8 cellular contexts compared by ENCODE assay signal in the genomic region with DNA sequence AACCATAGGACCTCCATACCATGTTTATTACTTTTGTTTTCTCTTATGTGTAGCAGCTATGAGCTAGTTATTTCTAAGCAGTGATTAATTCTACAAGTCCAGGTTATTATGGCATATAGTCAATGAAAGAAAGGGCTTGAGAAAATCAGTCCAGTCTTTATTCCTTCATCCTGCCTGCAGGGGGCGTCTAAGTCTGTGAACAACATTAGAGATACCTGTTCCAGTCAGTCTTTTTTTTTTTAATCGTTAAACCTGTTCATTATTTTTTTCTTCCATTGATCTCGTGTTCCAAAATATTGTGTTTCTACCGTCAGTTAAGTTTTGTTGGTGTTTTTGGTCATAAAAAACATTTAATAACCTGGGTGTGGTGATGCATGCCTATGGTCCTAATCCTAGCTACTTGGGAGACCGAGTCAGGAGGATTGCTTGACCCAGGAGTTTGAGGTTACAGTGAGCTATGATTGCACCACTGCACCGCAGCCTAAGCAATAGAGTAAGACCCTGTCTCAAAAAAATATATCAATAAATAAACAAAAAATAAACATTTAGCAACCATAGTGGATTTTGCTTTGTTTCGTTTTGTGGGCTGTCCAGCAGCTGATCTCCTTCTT. TPM values are rescaled to one million over a fixed set of nuclear protein-coding genes. Genes with fewer than 3 reads are reported as not detected.
DNase-seq lines count a peak whose midpoint lies in the region; ATAC-seq and TF ChIP-seq lines count a peak whose summit lies in the region.

No MANE protein-coding gene starts in this region.

- H3F3A ChIP-seq in GM23248 (ENCODE audit: insufficient read depth), result no peaks in the 10 kb centered on the region

- H3K4me1 ChIP-seq in GM23248 (ENCODE audit: insufficient read depth) (no peaks in the 10 kb centered on the region), mucosa of descending colon (ENCODE audit: low read depth) (no peaks in the 10 kb centered on the region)

- H3K79me2 ChIP-seq in GM23248 (ENCODE audit: insufficient read depth), result no peaks in the 10 kb centered on the region

- H3K9me3 ChIP-seq in GM23248 (ENCODE audit: low read depth), result no peaks in the 10 kb centered on the region
- H3K9me3 ChIP-seq in mucosa of descending colon, result no peaks in the 10 kb centered on the region

- ATAC-seq in mucosa of descending colon (peak; percentile 51), GM18873 (IDR thresholded peaks at IDR 0.05; ENCODE audit: low FRiP score, unreplicated experiment) (no peak)

- in situ Hi-C loops in GM23248 (cut with MboI), result no loop called here

- no peak overlapping the region for H2AFZ ChIP-seq in GM23248

- WGBS in GM23248 (ENCODE audit: low coverage in 1 of 2, low lambda C conversion rate in 2 of 2, missing lambda C conversion rate in 2 of 2), 2 experiments, result 28 to 29% methylated on average over 7 of the region's 7 CpGs

- no peaks in the 10 kb centered on the region for H3K36me3 ChIP-seq in GM23248 (ENCODE audit: low read depth)
- H3K36me3 ChIP-seq in mucosa of descending colon (ENCODE audit: low read depth), result no peaks in the 10 kb centered on the region

- H3K4me2 ChIP-seq in GM23248 (ENCODE audit: unreplicated experiment), result no peak overlapping the region

- no peak overlapping the region for H3K9ac ChIP-seq in GM23248

- H3K27ac ChIP-seq in GM23248 (no peak overlapping the region), coronary artery (no peak overlapping the region)

- H3K9me2 ChIP-seq in GM23248 (ENCODE audit: insufficient read depth), result no peaks in the 10 kb centered on the region

- peaks cover 40% of the 10 kb centered on the region for H3K27me3 ChIP-seq in GM23248 (replicated peaks; ENCODE audit: insufficient read depth)

- DNase-seq in AG08395 (ENCODE audit: low spot score), result peak; percentile 52
- peak; percentile 74 for DNase-seq in GM23248
- DNase-seq in NCI-H226, result peak; percentile 40
- DNase-seq in activated CD4-positive, alpha-beta T cell treated with anti-CD3 and anti-CD28 coated beads for 4 hours, result peak; percentile 85 to 89
- DNase-seq in coronary artery (ENCODE audit: low spot score), result no peak
- DNase-seq in mucosa of descending colon, result peak in 1 of 3 donors; percentile 81
- peak; percentile 48 to 65 for DNase-seq in stimulated activated CD8-positive, alpha-beta memory T cell treated with anti-CD3 and anti-CD28 coated beads, Interleukin-7, amount 100 ng/mL, for 1 hour (ENCODE audit: low read depth in 2 of 2)

- intact Hi-C loops in mucosa of descending colon (cut with DNase I, micrococcal nuclease), result no loop called here

- TF ChIP-seq CTCF in coronary artery (IDR thresholded peaks at IDR 0.05), result peak; percentile 18
- peak; percentile 49 for TF ChIP-seq CTCF in mucosa of descending colon (IDR thresholded peaks at IDR 0.05)

- H4K20me1 ChIP-seq in GM23248 (ENCODE audit: insufficient read depth), result no peaks in the 10 kb centered on the region

- H3K4me3 ChIP-seq in GM23248 (no peak overlapping the region), coronary artery (no peak overlapping the region), mucosa of descending colon (no peak overlapping the region)

RNA-seq across cellular contexts. Expression of gene CD2, which starts 29.4 kb away (rescaled TPM):
- not detected in 2 replicates for total RNA-seq in GM23248 (2014; rRNA removed; shearing (Covaris generic))
- polyA plus RNA-seq in GM23248 (2016; fragmentation: Nextera tagmentation; extraction: Ambion mirVana), result not detected in 2 replicates
- 1 to 10 TPM; 4.1 to 7.7 (median 5.4) TPM for total RNA-seq in mucosa of descending colon

RNA-seq across cellular contexts. Expression of gene IGSF3, which starts 57.3 kb away (rescaled TPM):
- total RNA-seq in GM23248 (2014; rRNA removed; shearing (Covaris generic)), result 0.22 and 0.51 TPM in 2 replicates
- 0.08 and 0.34 TPM in 2 replicates for polyA plus RNA-seq in GM23248 (2016; fragmentation: Nextera tagmentation; extraction: Ambion mirVana)
- total RNA-seq in mucosa of descending colon, result 10 to 100 TPM; 20.9 to 35.4 (median 27.4) TPM

Comparison
In these comparisons a context has a peak if more than half of its experiments do, and no peak if none do; other contexts are left out.
1. RNA of gene IGSF3, which starts 57.3 kb away (total RNA-seq): 20.9 to 35.4 TPM in mucosa of descending colon; 0.22 to 0.51 TPM in GM23248; every median in the first group is over 10 times any median in the second.